ENCODE assay signal across 23 cellular contexts in the genomic region with DNA sequence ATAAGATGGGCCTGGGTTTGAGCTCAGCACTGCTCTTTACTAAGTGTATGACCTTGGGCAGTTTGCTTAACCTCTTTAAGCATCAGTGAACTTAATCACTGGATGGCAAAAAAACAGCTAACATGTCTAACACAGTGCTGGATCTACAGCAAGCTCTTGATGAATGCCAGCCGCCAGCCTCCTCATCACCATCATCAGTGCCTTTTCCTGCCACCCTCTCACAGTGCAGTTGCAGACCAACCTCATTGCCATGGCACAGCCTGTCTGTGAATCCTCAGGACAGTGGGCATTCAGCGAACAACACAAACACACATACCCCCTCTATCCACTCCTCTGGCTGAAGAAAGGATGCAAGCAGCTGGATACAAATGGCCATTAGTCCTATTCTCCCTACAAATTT.
DNase-seq lines count a peak whose midpoint lies in the region; ATAC-seq lines count a peak whose summit lies in the region.
"Had no signal": no experiment of that assay in that cellular context is flagged by ENCODE, and none has a peak within 500 bp of the region (broad histone marks: within the 10 kb centered on the region; RNA-seq: fewer than 3 reads in every experiment).

No MANE protein-coding gene starts in this region.

- no peaks in the 10 kb centered on the region for H3K79me1 ChIP-seq in neuronal stem cell (ENCODE audit: low read depth, low read length)

- no peak overlapping the region for H3K4ac ChIP-seq in neuronal stem cell (ENCODE audit: low read length)

- no peak overlapping the region for H3K14ac ChIP-seq in neuronal stem cell (ENCODE audit: low read length)

- no peak overlapping the region for H2BK5ac ChIP-seq in neuronal stem cell (ENCODE audit: low read length)

- no peak overlapping the region for H4K8ac ChIP-seq in neuronal stem cell (ENCODE audit: low read depth, low read length)

- no peak overlapping the region for H3K18ac ChIP-seq in neuronal stem cell (ENCODE audit: low read length)

- no peak overlapping the region for H4K91ac ChIP-seq in neuronal stem cell (ENCODE audit: low read depth, low read length, poor library complexity)

- H2BK12ac ChIP-seq in neuronal stem cell (ENCODE audit: low read length): no peak overlapping the region

- DNase-seq in Ammon's horn (ENCODE audit: low spot score) (peak; percentile 32), neuronal stem cell (ENCODE audit: low spot score) (no peak), Karpas-422 (no peak)
- DNase-seq: 8988T; AML-193; BE2C; C1 segment of cervical spinal cord; CD4-positive, alpha-beta memory T cell; CD4-positive, CD25-positive, alpha-beta regulatory T cell; CD8-positive, alpha-beta memory T cell; COR-L47; DMS 273 treated with DMSO at 0.1 percent for 48 hours; DMS153; DMS53; DMS79; DND-41; EL; GDM1 had no signal

- H3K9me3 ChIP-seq in neuronal stem cell (replicated peaks in 1 of 2; ENCODE audit: control insufficient read depth in 2 of 2, insufficient read depth in 1 of 2, low read depth in 1 of 2, low read length in 2 of 2): peaks cover 0 to 4% of the 10 kb centered on the region in 2 donors
- no peaks in the 10 kb centered on the region for H3K9me3 ChIP-seq in Karpas-422 (ENCODE audit: low read length)
- H3K9me3 ChIP-seq: A549, BE2C, BLaER1 had no signal

- no peaks in the 10 kb centered on the region for H3K9me2 ChIP-seq in Karpas-422 (replicated peaks; ENCODE audit: insufficient read depth, low read length)

- H2BK15ac ChIP-seq in neuronal stem cell (ENCODE audit: low read length): no peak overlapping the region

- H3K23ac ChIP-seq in neuronal stem cell (ENCODE audit: low read depth, low read length, poor library complexity): no peak overlapping the region

- no peaks in the 10 kb centered on the region for H3K79me2 ChIP-seq in Karpas-422 (ENCODE audit: low read length)

- H3K27ac ChIP-seq in angular gyrus (ENCODE audit: low read depth, low read length) (peak overlapping the region; percentile 16), neuronal stem cell (replicated peaks; ENCODE audit: low read length) (no peak overlapping the region), Karpas-422 (ENCODE audit: low read length) (no peak overlapping the region)
- H3K27ac ChIP-seq: A549, BLaER1 had no signal

- no peaks in the 10 kb centered on the region for H4K20me1 ChIP-seq in Karpas-422 (ENCODE audit: insufficient read depth, low read depth, low read length)
- H4K20me1 ChIP-seq: BLaER1 had no signal

- H3K36me3 ChIP-seq in neuronal stem cell (replicated peaks in 1 of 2; ENCODE audit: control insufficient read depth in 2 of 2, insufficient read depth in 2 of 2, low read length in 2 of 2) (no peaks in the 10 kb centered on the region), Karpas-422 (ENCODE audit: insufficient read depth, low read length) (no peaks in the 10 kb centered on the region)
- H3K36me3 ChIP-seq: BE2C, BLaER1 had no signal

- H3K4me3 ChIP-seq in neuronal stem cell (ENCODE audit: low read length in 2 of 2): no peak overlapping the region
- no peak overlapping the region for H3K4me3 ChIP-seq in Karpas-422 (ENCODE audit: low read length)
- H3K4me3 ChIP-seq: A549, BLaER1, GM12878 had no signal

- no peaks in the 10 kb centered on the region for H3K27me3 ChIP-seq in neuronal stem cell (ENCODE audit: control insufficient read depth in 3 of 3, insufficient read depth in 3 of 3, low read depth in 1 of 3, low read length in 3 of 3)
- H3K27me3 ChIP-seq in Karpas-422 (ENCODE audit: low read length): no peaks in the 10 kb centered on the region
- H3K27me3 ChIP-seq: BLaER1 had no signal

- H2BK120ac ChIP-seq in neuronal stem cell (ENCODE audit: low read depth, low read length): no peak overlapping the region

- ATAC-seq in GM19467 (IDR thresholded peaks at IDR 0.05; ENCODE audit: unreplicated experiment): no peak
- ATAC-seq: A549, GM12878 had no signal

- no peak overlapping the region for H2AK5ac ChIP-seq in neuronal stem cell (ENCODE audit: low read depth, low read length)

- no peak overlapping the region for H3K4me2 ChIP-seq in neuronal stem cell (ENCODE audit: insufficient read depth, low read length, poor library complexity, severe bottlenecking)
- H3K4me2 ChIP-seq in Karpas-422 (ENCODE audit: low read depth, low read length, poor library complexity, severe bottlenecking): no peak overlapping the region
- H3K4me2 ChIP-seq: A549, BLaER1 had no signal

- WGBS in neuronal stem cell (ENCODE audit: extremely low coverage in 2 of 2, insufficient read length in 2 of 2, insufficient replicate concordance in 1 of 2), 2 donors: no CpG with 5 or more reads among the region's 2 CpGs

- H2AFZ ChIP-seq in neuronal stem cell (ENCODE audit: low read length): peak overlapping the region; percentile 7
- H2AFZ ChIP-seq in Karpas-422 (ENCODE audit: low read length): no peak overlapping the region

- H3K4me1 ChIP-seq in neuronal stem cell (ENCODE audit: control insufficient read depth in 2 of 2, insufficient read depth in 1 of 2, low read depth in 1 of 2, low read length in 2 of 2) (peaks cover 0 to 5% of the 10 kb centered on the region in 2 donors), Karpas-422 (ENCODE audit: low read length) (no peaks in the 10 kb centered on the region)
- H3K4me1 ChIP-seq: A549, BE2C, BLaER1 had no signal

- H3K9ac ChIP-seq in neuronal stem cell (ENCODE audit: low read depth, low read length, poor library complexity): no peak overlapping the region
- H3K9ac ChIP-seq in Karpas-422 (ENCODE audit: low read length): no peak overlapping the region
- H3K9ac ChIP-seq: BLaER1 had no signal
